Comparison of ENCODE assay signal across 16 cellular contexts in the genomic region with DNA sequence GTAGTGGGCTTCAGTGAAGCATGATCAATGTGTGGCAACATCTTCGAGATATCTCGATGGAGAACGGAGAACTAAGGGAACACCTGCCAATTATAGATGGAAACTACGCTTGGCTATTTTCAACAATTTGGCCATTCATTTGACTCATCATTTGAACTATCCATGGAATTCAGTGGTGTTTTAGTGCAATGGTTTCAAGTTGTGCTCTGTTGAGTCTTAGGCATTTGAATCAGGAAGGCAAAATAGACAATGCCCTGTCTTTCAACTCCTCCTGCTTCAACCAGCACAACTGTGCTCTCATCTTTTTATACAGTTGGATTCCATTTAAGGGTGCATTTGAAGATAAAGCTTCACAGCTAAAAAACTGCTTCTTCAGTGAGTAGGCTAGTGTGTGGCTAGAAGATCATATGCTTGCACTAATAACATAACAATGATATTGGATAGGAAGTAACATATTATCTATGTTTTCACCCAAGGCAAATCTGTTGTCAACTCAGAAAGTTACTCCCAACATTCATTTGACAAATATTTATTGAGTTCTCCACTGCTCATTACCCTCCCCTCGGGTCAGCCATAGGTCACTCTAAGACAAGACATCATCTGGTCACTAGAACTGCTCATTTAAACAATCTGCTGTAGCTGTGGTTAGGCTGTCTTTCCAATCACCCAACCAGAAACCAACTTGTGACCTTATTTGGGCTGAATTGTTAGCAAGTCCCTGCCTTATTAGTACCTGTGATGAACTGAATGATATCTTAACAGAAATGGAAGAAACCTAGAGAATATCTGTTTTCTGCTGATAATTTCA.
A peak's percentile ranks its signal among the peaks of the same experiment; 100 is the strongest.
DNase-seq lines count a peak whose midpoint lies in the region; ATAC-seq, FAIRE-seq and TF ChIP-seq lines count a peak whose summit lies in the region.
"Had no signal": no experiment of that assay in that cellular context is flagged by ENCODE, and none has a peak within 500 bp of the region (broad histone marks: within the 10 kb centered on the region; RNA-seq: fewer than 3 reads in every experiment).

No MANE protein-coding gene starts in this region.

- no peaks in the 10 kb centered on the region for H3K4me1 Mint-ChIP-seq in progenitor cell of endocrine pancreas (ENCODE audit: low read depth)
- H3K4me1 Mint-ChIP-seq in activated T-helper 17 cell treated with anti-CD3 and anti-CD28 coated beads, Interleukin-2, amount 50 U/mL, for 72 hours = no peaks in the 10 kb centered on the region

- peak; percentile 86 for ATAC-seq in HG03378 (IDR thresholded peaks at IDR 0.05; ENCODE audit: unreplicated experiment)
- ATAC-seq in HG03045 (IDR thresholded peaks at IDR 0.05; ENCODE audit: unreplicated experiment) = no peak
- ATAC-seq in activated T-helper 17 cell treated with anti-CD3 and anti-CD28 coated beads, Interleukin-2, amount 50 U/mL, for 72 hours (replicated peaks) = no peak
- ATAC-seq: A549 had no signal

- DNase-seq in GM18507 (ENCODE audit: extremely low spot score, insufficient read length, low read depth) (no peak), SK-MEL-5 (ENCODE audit: low read depth, low spot score) (peak; percentile 20), kidney tubule cell (ENCODE audit: low spot score) (peak; percentile 94), hippocampal formation (lab: John Stamatoyannopoulos, UW) (no peak), progenitor cell of endocrine pancreas (ENCODE audit: low spot score, unreplicated experiment) (no peak)
- DNase-seq: NCI-H1048, NCI-H146, NCI-H2081 treated with DMSO at 0.1 percent for 48 hours, NCI-H510A, NCI-H82, PC-9 had no signal

- H3K27me3 Mint-ChIP-seq in progenitor cell of endocrine pancreas = peaks cover 14% of the 10 kb centered on the region
- peaks cover 7% of the 10 kb centered on the region for H3K27me3 Mint-ChIP-seq in activated T-helper 17 cell treated with anti-CD3 and anti-CD28 coated beads, Interleukin-2, amount 50 U/mL, for 72 hours

- H3K36me3 Mint-ChIP-seq in progenitor cell of endocrine pancreas (ENCODE audit: insufficient read depth) = no peaks in the 10 kb centered on the region
- H3K36me3 Mint-ChIP-seq in activated T-helper 17 cell treated with anti-CD3 and anti-CD28 coated beads, Interleukin-2, amount 50 U/mL, for 72 hours (ENCODE audit: low read depth) = no peaks in the 10 kb centered on the region

- H3K4me3 Mint-ChIP-seq in progenitor cell of endocrine pancreas (ENCODE audit: low read depth) = no peak overlapping the region
- no peak overlapping the region for H3K4me3 Mint-ChIP-seq in activated T-helper 17 cell treated with anti-CD3 and anti-CD28 coated beads, Interleukin-2, amount 50 U/mL, for 72 hours

- TF ChIP-seq CTCF in progenitor cell of endocrine pancreas (IDR thresholded peaks at IDR 0.05; ENCODE audit: unreplicated experiment) = no peak

- no peaks in the 10 kb centered on the region for H3K9me3 Mint-ChIP-seq in progenitor cell of endocrine pancreas (ENCODE audit: low read depth)
- H3K9me3 Mint-ChIP-seq in activated T-helper 17 cell treated with anti-CD3 and anti-CD28 coated beads, Interleukin-2, amount 50 U/mL, for 72 hours = no peaks in the 10 kb centered on the region

- peak; percentile 45 for FAIRE-seq in GM18507 (lab: Jason Lieb, UNC)
- FAIRE-seq: A549, H1 had no signal

- no peak overlapping the region for H3K27ac Mint-ChIP-seq in progenitor cell of endocrine pancreas
- no peak overlapping the region for H3K27ac Mint-ChIP-seq in activated T-helper 17 cell treated with anti-CD3 and anti-CD28 coated beads, Interleukin-2, amount 50 U/mL, for 72 hours

- in situ Hi-C loops in SK-MEL-5 (cut with HindIII; ENCODE audit: low pct_unique_long_range_greater_than_20kb, low sequenced_read_pairs) = no loop called here

Comparison
In these comparisons a context has a peak if more than half of its experiments do, and no peak if none do; other contexts are left out.
1. DNase-seq: peak in SK-MEL-5 (single experiment) and kidney tubule cell (single experiment); none in GM18507 (single experiment), hippocampal formation (0 of 2) and progenitor cell of endocrine pancreas (single experiment).